ENCODE assay signal across 1 cellular context in genomic region chr13:90919153-90919552, GRCh38.
TF ChIP-seq lines count a peak whose summit lies in the region.

No MANE protein-coding gene starts in this region.

TF ChIP-seq in SK-N-SH, 30 proteins besides CTCF, POLR2A, EP300 and RAD21 (continued from another document):
- TF ChIP-seq, protein P1, sequence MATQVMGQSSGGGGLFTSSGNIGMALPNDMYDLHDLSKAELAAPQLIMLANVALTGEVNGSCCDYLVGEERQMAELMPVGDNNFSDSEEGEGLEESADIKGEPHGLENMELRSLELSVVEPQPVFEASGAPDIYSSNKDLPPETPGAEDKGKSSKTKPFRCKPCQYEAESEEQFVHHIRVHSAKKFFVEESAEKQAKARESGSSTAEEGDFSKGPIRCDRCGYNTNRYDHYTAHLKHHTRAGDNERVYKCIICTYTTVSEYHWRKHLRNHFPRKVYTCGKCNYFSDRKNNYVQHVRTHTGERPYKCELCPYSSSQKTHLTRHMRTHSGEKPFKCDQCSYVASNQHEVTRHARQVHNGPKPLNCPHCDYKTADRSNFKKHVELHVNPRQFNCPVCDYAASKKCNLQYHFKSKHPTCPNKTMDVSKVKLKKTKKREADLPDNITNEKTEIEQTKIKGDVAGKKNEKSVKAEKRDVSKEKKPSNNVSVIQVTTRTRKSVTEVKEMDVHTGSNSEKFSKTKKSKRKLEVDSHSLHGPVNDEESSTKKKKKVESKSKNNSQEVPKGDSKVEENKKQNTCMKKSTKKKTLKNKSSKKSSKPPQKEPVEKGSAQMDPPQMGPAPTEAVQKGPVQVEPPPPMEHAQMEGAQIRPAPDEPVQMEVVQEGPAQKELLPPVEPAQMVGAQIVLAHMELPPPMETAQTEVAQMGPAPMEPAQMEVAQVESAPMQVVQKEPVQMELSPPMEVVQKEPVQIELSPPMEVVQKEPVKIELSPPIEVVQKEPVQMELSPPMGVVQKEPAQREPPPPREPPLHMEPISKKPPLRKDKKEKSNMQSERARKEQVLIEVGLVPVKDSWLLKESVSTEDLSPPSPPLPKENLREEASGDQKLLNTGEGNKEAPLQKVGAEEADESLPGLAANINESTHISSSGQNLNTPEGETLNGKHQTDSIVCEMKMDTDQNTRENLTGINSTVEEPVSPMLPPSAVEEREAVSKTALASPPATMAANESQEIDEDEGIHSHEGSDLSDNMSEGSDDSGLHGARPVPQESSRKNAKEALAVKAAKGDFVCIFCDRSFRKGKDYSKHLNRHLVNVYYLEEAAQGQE (IDR thresholded peaks at IDR 0.05; ENCODE audit: low read depth, low read length), result no peak
- TF ChIP-seq TAF1 (IDR thresholded peaks at IDR 0.05; ENCODE audit: borderline replicate concordance, low read depth, low read length) (no peak), FOXM1 (IDR thresholded peaks at IDR 0.05; ENCODE audit: low read depth) (no peak), YY1 (IDR thresholded peaks at IDR 0.05; ENCODE audit: low read depth) (no peak), SMC3 (IDR thresholded peaks at IDR 0.05; ENCODE audit: low read depth, low read length) (no peak), CHD2 (IDR thresholded peaks at IDR 0.05; ENCODE audit: low read length, partially characterized antibody) (no peak), POLR2AphosphoS5 (IDR thresholded peaks at IDR 0.05; ENCODE audit: low read depth, low read length) (no peak), ELF1 (IDR thresholded peaks at IDR 0.05) (no peak), USF2 (IDR thresholded peaks at IDR 0.05; ENCODE audit: borderline replicate concordance, low read depth, low read length) (no peak)
